ENCODE assay signal across 18 cellular contexts in genomic region chr12:132065609-132066344, GRCh38.
DNase-seq lines count a peak whose midpoint lies in the region; ATAC-seq, FAIRE-seq and TF ChIP-seq lines count a peak whose summit lies in the region.
"Had no signal": no experiment of that assay in that cellular context is flagged by ENCODE, and none has a peak within 500 bp of the region (broad histone marks: within the 10 kb centered on the region; RNA-seq: fewer than 3 reads in every experiment).

No MANE protein-coding gene starts in this region.

- no peak overlapping the region for H3K27ac ChIP-seq in BLaER1 treated with 17β-estradiol and CSF1 and Interleukin-3, amounts not matched to agents 10 nM and 100 nM
- peak overlapping the region; percentile 37 for H3K27ac ChIP-seq in DOHH2 (ENCODE audit: low read depth, low read length)
- H3K27ac ChIP-seq in small intestine (ENCODE audit: low read depth in 1 of 2, low read length in 1 of 2) = no peak overlapping the region
- H3K27ac ChIP-seq: heart right ventricle, PC-9, stomach had no signal

- DNase-seq in MV-4-11 (lab: John Stamatoyannopoulos, UW) = peak; percentile 36
- DNase-seq in effector memory CD8-positive, alpha-beta T cell = no peak
- DNase-seq in small intestine = no peak
- no peak for DNase-seq in progenitor cell of endocrine pancreas (ENCODE audit: low spot score, unreplicated experiment)
- DNase-seq: activated CD4-positive, alpha-beta T cell treated with anti-CD3 and anti-CD28 coated beads for 1 hour; C1 segment of cervical spinal cord; HCEC 1CT; heart right ventricle; NCI-H1048; NCI-H345; PC-9; stimulated activated CD4-positive, alpha-beta T cell treated with anti-CD3 and anti-CD28 coated beads, Interleukin-4, amount 100 ng/mL, for 4 hours; stomach had no signal

- H3K36me3 Mint-ChIP-seq in effector memory CD8-positive, alpha-beta T cell (ENCODE audit: insufficient read depth) = peaks cover 40% of the 10 kb centered on the region
- H3K36me3 Mint-ChIP-seq in progenitor cell of endocrine pancreas (ENCODE audit: insufficient read depth) = peaks cover 12% of the 10 kb centered on the region

- H3K36me3 ChIP-seq in BLaER1 treated with 17β-estradiol and CSF1 and Interleukin-3, amounts not matched to agents 10 nM and 100 nM = peaks cover 50 to 81% (median 70%) of the 10 kb centered on the region in 11 experiments
- peaks cover 68% of the 10 kb centered on the region for H3K36me3 ChIP-seq in DOHH2 (ENCODE audit: control insufficient read depth, low read length)
- peaks cover 9 to 13% of the 10 kb centered on the region in 2 donors for H3K36me3 ChIP-seq in small intestine (ENCODE audit: control insufficient read depth in 2 of 2, insufficient read depth in 2 of 2, low read length in 2 of 2)

- H3K27me3 ChIP-seq in BLaER1 treated with 17β-estradiol and CSF1 and Interleukin-3, amounts not matched to agents 10 nM and 100 nM = peaks cover 0 to 34% (median 0%) of the 10 kb centered on the region in 11 experiments; a peak in 4 of 22 replicates
- no peaks in the 10 kb centered on the region for H3K27me3 ChIP-seq in DOHH2 (ENCODE audit: control insufficient read depth, low read length)
- H3K27me3 ChIP-seq in small intestine (ENCODE audit: control insufficient read depth in 2 of 2, insufficient read depth in 2 of 2, low read length in 2 of 2) = no peaks in the 10 kb centered on the region
- H3K27me3 ChIP-seq: heart right ventricle, stomach had no signal

- H3K9me3 ChIP-seq in BLaER1 treated with 17β-estradiol and CSF1 and Interleukin-3, amounts not matched to agents 10 nM and 100 nM (replicated peaks in 1 of 11) = no peaks in the 10 kb centered on the region
- H3K9me3 ChIP-seq in DOHH2 (ENCODE audit: control insufficient read depth, insufficient read depth, low read length) (no peaks in the 10 kb centered on the region), small intestine (ENCODE audit: control insufficient read depth, low read depth) (no peaks in the 10 kb centered on the region)
- H3K9me3 ChIP-seq: heart right ventricle, stomach had no signal

- no peaks in the 10 kb centered on the region for H3K9me2 ChIP-seq in DOHH2 (replicated peaks; ENCODE audit: control insufficient read depth, low read length)

- H3K9me3 Mint-ChIP-seq in effector memory CD8-positive, alpha-beta T cell = no peaks in the 10 kb centered on the region
- H3K9me3 Mint-ChIP-seq in progenitor cell of endocrine pancreas (ENCODE audit: low read depth) = no peaks in the 10 kb centered on the region

- H3F3A ChIP-seq in DOHH2 (ENCODE audit: control insufficient read depth, insufficient read depth) = peaks cover 18% of the 10 kb centered on the region

- H3K27ac Mint-ChIP-seq in effector memory CD8-positive, alpha-beta T cell = peak overlapping the region; percentile 88 to 89
- H3K27ac Mint-ChIP-seq in progenitor cell of endocrine pancreas = no peak overlapping the region

- H3K4me3 ChIP-seq in BLaER1 treated with 17β-estradiol and CSF1 and Interleukin-3, amounts not matched to agents 10 nM and 100 nM = 0 out of 20 replicates have a peak overlapping the region, but pooled peaks of 1 of the 10 experiments have one; percentile 7
- H3K4me3 ChIP-seq in DOHH2 (ENCODE audit: low read length) = peak overlapping the region; percentile 42
- H3K4me3 ChIP-seq in small intestine (ENCODE audit: low read depth in 1 of 2, low read length in 2 of 2) = no peak overlapping the region
- H3K4me3 ChIP-seq: heart right ventricle, PC-9, stomach had no signal

- no peak for TF ChIP-seq CTCF in DOHH2 (IDR thresholded peaks at IDR 0.05; ENCODE audit: low read depth, low read length, poor library complexity, severe bottlenecking)
- TF ChIP-seq CTCF in progenitor cell of endocrine pancreas (IDR thresholded peaks at IDR 0.05; ENCODE audit: unreplicated experiment) = no peak

- WGBS in small intestine, 3 donors = 75 to 87% (median 86%) methylated on average over 4 of the region's 4 CpGs

- FAIRE-seq in small intestine (lab: Jason Lieb, UNC) = no peak

- H3K9ac ChIP-seq in BLaER1 treated with 17β-estradiol and CSF1 and Interleukin-3, amounts not matched to agents 10 nM and 100 nM = peak overlapping the region in 2 of 11 experiments; percentile 36 to 39; a peak in 3 of 22 replicates

- peaks cover 50 to 100% (median 99%) of the 10 kb centered on the region in 10 experiments for H3K4me1 ChIP-seq in BLaER1 treated with 17β-estradiol and CSF1 and Interleukin-3, amounts not matched to agents 10 nM and 100 nM
- H3K4me1 ChIP-seq in DOHH2 (ENCODE audit: control insufficient read depth, low read length) (peaks cover 62% of the 10 kb centered on the region), small intestine (ENCODE audit: control insufficient read depth in 2 of 2, insufficient read depth in 1 of 2, low read depth in 1 of 2, low read length in 1 of 2) (no peaks in the 10 kb centered on the region)
- H3K4me1 ChIP-seq: stomach had no signal

- no peaks in the 10 kb centered on the region for H3K27me3 Mint-ChIP-seq in effector memory CD8-positive, alpha-beta T cell
- no peaks in the 10 kb centered on the region for H3K27me3 Mint-ChIP-seq in progenitor cell of endocrine pancreas

- H3K4me2 ChIP-seq in BLaER1 treated with 17β-estradiol and CSF1 and Interleukin-3, amounts not matched to agents 10 nM and 100 nM = peak overlapping the region; percentile 73 to 91 (median 81)
- peak overlapping the region; percentile 65 for H3K4me2 ChIP-seq in DOHH2 (ENCODE audit: low read length)
- H3K4me2 ChIP-seq: PC-9 had no signal

- H3K4me1 Mint-ChIP-seq in effector memory CD8-positive, alpha-beta T cell (ENCODE audit: low read depth in 2 of 2) = peaks cover 15 to 19% of the 10 kb centered on the region in 2 donors
- peaks cover 16% of the 10 kb centered on the region for H3K4me1 Mint-ChIP-seq in progenitor cell of endocrine pancreas (ENCODE audit: low read depth)

- ATAC-seq in effector memory CD8-positive, alpha-beta T cell (replicated peaks) = peak; percentile 7
- no peak for ATAC-seq in HG02571 (IDR thresholded peaks at IDR 0.05; ENCODE audit: unreplicated experiment)
- ATAC-seq: esophagus mucosa, heart right ventricle, sciatic nerve had no signal

- peaks cover 63 to 100% (median 99%) of the 10 kb centered on the region in 11 experiments for H4K20me1 ChIP-seq in BLaER1 treated with 17β-estradiol and CSF1 and Interleukin-3, amounts not matched to agents 10 nM and 100 nM
- peaks cover 13% of the 10 kb centered on the region for H4K20me1 ChIP-seq in DOHH2 (ENCODE audit: control insufficient read depth, insufficient read depth, low read depth, low read length)

- peak overlapping the region; percentile 67 to 74 for H3K4me3 Mint-ChIP-seq in effector memory CD8-positive, alpha-beta T cell
- H3K4me3 Mint-ChIP-seq in progenitor cell of endocrine pancreas (ENCODE audit: low read depth) = no peak overlapping the region

- no peaks in the 10 kb centered on the region for H3K79me2 ChIP-seq in DOHH2 (ENCODE audit: control insufficient read depth, low read length)
